8 cellular contexts compared by ENCODE assay signal in genomic region chr16:49835116-49835880, GRCh38. TPM values are rescaled to one million over a fixed set of nuclear protein-coding genes. Genes with fewer than 3 reads are reported as not detected.
DNase-seq lines count a peak whose midpoint lies in the region; ATAC-seq and TF ChIP-seq lines count a peak whose summit lies in the region.
"Had no signal": no experiment of that assay in that cellular context is flagged by ENCODE, and none has a peak within 500 bp of the region (broad histone marks: within the 10 kb centered on the region; RNA-seq: fewer than 3 reads in every experiment).

No MANE protein-coding gene starts in this region.

- peak overlapping the region; percentile 58 for H3K4me3 Mint-ChIP-seq in neural progenitor cell
- H3K4me3 Mint-ChIP-seq in activated naive CD8-positive, alpha-beta T cell treated with anti-CD3 and anti-CD28 coated beads, Interleukin-2, amount 50 U/mL, for 24 hours: no peak overlapping the region

- peaks cover 16% of the 10 kb centered on the region for H3K36me3 Mint-ChIP-seq in neural progenitor cell
- no peaks in the 10 kb centered on the region for H3K36me3 Mint-ChIP-seq in activated naive CD8-positive, alpha-beta T cell treated with anti-CD3 and anti-CD28 coated beads, Interleukin-2, amount 50 U/mL, for 24 hours (ENCODE audit: low read depth)

- peak overlapping the region; percentile 59 for H3K4me2 ChIP-seq in neural progenitor cell

- peaks cover 100% of the 10 kb centered on the region for H3K79me2 ChIP-seq in neural progenitor cell (ENCODE audit: low read depth)

- peaks cover 21% of the 10 kb centered on the region for H3F3A ChIP-seq in neural progenitor cell (ENCODE audit: low read depth)

- 60 to 61% methylated on average over 16 of the region's 16 CpGs for WGBS in esophagus, 2 donors
- WGBS in tibial nerve, 2 donors: 52 to 55% methylated on average over 15 to 16 of the region's 16 CpGs

- H3K27ac ChIP-seq in SK-N-MC (peak overlapping the region; percentile 95), esophagus (ENCODE audit: low read depth in 2 of 2, low read length in 1 of 2) (peak overlapping the region; percentile 83), neural progenitor cell (no peak overlapping the region), tibial nerve (peak overlapping the region; percentile 69 to 88 (median 82))

- DNase-seq in SK-N-MC (ENCODE audit: low read depth, low spot score) (no peak), neural progenitor cell (ENCODE audit: low spot score) (no peak), tibial nerve (ENCODE audit: low spot score in 2 of 2) (no peak), NCI-H187 treated with DMSO at 0.1 percent for 48 hours (lab: John Stamatoyannopoulos, UW) (no peak), NCI-H2081 treated with DMSO at 0.1 percent for 48 hours (lab: John Stamatoyannopoulos, UW) (no peak)
- DNase-seq in activated naive CD8-positive, alpha-beta T cell treated with anti-CD3 and anti-CD28 coated beads, Interleukin-2, amount 50 U/mL, for 24 hours: no peak
- DNase-seq: NCI-H1694 treated with DMSO at 0.1 percent for 48 hours had no signal

- H2AFZ ChIP-seq in neural progenitor cell (replicated peaks): no peak overlapping the region

- no peak for TF ChIP-seq EP300 in tibial nerve (IDR thresholded peaks at IDR 0.05)

- no peak for TF ChIP-seq POLR2A in tibial nerve (IDR thresholded peaks at IDR 0.05)

- H3K4me3 ChIP-seq in SK-N-MC: peak overlapping the region; percentile 59
- H3K4me3 ChIP-seq in esophagus (ENCODE audit: low read depth in 1 of 2, low read length in 2 of 2): no peak overlapping the region
- no peak overlapping the region for H3K4me3 ChIP-seq in neural progenitor cell
- no peak overlapping the region for H3K4me3 ChIP-seq in tibial nerve

- TF ChIP-seq CTCF in neural progenitor cell (IDR thresholded peaks at IDR 0.05): no peak
- no peak for TF ChIP-seq CTCF in tibial nerve (IDR thresholded peaks at IDR 0.05)

- peaks cover 71% of the 10 kb centered on the region for H3K4me1 Mint-ChIP-seq in neural progenitor cell
- no peaks in the 10 kb centered on the region for H3K4me1 Mint-ChIP-seq in activated naive CD8-positive, alpha-beta T cell treated with anti-CD3 and anti-CD28 coated beads, Interleukin-2, amount 50 U/mL, for 24 hours

- peak overlapping the region; percentile 82 for H3K27ac Mint-ChIP-seq in neural progenitor cell
- no peak overlapping the region for H3K27ac Mint-ChIP-seq in activated naive CD8-positive, alpha-beta T cell treated with anti-CD3 and anti-CD28 coated beads, Interleukin-2, amount 50 U/mL, for 24 hours

- ATAC-seq in activated naive CD8-positive, alpha-beta T cell treated with anti-CD3 and anti-CD28 coated beads, Interleukin-2, amount 50 U/mL, for 24 hours: no peak

- H3K27me3 ChIP-seq in esophagus (ENCODE audit: control insufficient read depth in 1 of 2, insufficient read depth in 2 of 2, low read length in 2 of 2): peaks cover 0 to 5% of the 10 kb centered on the region in 2 donors
- no peaks in the 10 kb centered on the region for H3K27me3 ChIP-seq in neural progenitor cell
- H3K27me3 ChIP-seq in tibial nerve: no peaks in the 10 kb centered on the region

- H3K4me1 ChIP-seq in esophagus (ENCODE audit: control insufficient read depth in 2 of 2, insufficient read depth in 2 of 2, low read length in 1 of 2): peaks cover 0 to 8% of the 10 kb centered on the region in 2 donors
- peaks cover 60% of the 10 kb centered on the region for H3K4me1 ChIP-seq in neural progenitor cell
- peaks cover 0 to 91% (median 42%) of the 10 kb centered on the region in 4 donors for H3K4me1 ChIP-seq in tibial nerve

- H4K20me1 ChIP-seq in neural progenitor cell (ENCODE audit: low read depth): peaks cover 98% of the 10 kb centered on the region

- H3K27me3 Mint-ChIP-seq in neural progenitor cell (ENCODE audit: insufficient read depth, low read depth): peaks cover 4% of the 10 kb centered on the region
- H3K27me3 Mint-ChIP-seq in activated naive CD8-positive, alpha-beta T cell treated with anti-CD3 and anti-CD28 coated beads, Interleukin-2, amount 50 U/mL, for 24 hours: peaks cover 15% of the 10 kb centered on the region

- H3K9ac ChIP-seq in SK-N-MC (ENCODE audit: insufficient read length): peak overlapping the region; percentile 64
- no peak overlapping the region for H3K9ac ChIP-seq in neural progenitor cell

- H3K9me3 ChIP-seq in SK-N-MC (ENCODE audit: low read depth, low read length): no peaks in the 10 kb centered on the region
- H3K9me3 ChIP-seq in esophagus (ENCODE audit: control insufficient read depth in 2 of 2, insufficient read depth in 1 of 2, low read depth in 1 of 2, low read length in 1 of 2): no peaks in the 10 kb centered on the region
- no peaks in the 10 kb centered on the region for H3K9me3 ChIP-seq in neural progenitor cell (ENCODE audit: low read depth)
- no peaks in the 10 kb centered on the region for H3K9me3 ChIP-seq in tibial nerve

- no peaks in the 10 kb centered on the region for H3K9me3 Mint-ChIP-seq in neural progenitor cell
- H3K9me3 Mint-ChIP-seq in activated naive CD8-positive, alpha-beta T cell treated with anti-CD3 and anti-CD28 coated beads, Interleukin-2, amount 50 U/mL, for 24 hours: no peaks in the 10 kb centered on the region

- H3K36me3 ChIP-seq in SK-N-MC (ENCODE audit: insufficient read depth, low read length) (no peaks in the 10 kb centered on the region), esophagus (ENCODE audit: control insufficient read depth in 2 of 2, insufficient read depth in 2 of 2, low read length in 1 of 2) (no peaks in the 10 kb centered on the region), neural progenitor cell (no peaks in the 10 kb centered on the region), tibial nerve (no peaks in the 10 kb centered on the region)

RNA-seq across cellular contexts. Expression of gene ZNF423, which starts 20.6 kb away (rescaled TPM):
- under 1 TPM; 0.53 to 0.67 TPM for polyA plus RNA-seq in esophagus
- total RNA-seq in neural progenitor cell (ENCODE audit: low replicate concordance): 21.9 and 42.3 TPM in 2 replicates
- 10 to 100 TPM; 15.9 to 20.5 (median 18.5) TPM for total RNA-seq in tibial nerve
